ENCODE assay signal across 9 cellular contexts in the genomic region with DNA sequence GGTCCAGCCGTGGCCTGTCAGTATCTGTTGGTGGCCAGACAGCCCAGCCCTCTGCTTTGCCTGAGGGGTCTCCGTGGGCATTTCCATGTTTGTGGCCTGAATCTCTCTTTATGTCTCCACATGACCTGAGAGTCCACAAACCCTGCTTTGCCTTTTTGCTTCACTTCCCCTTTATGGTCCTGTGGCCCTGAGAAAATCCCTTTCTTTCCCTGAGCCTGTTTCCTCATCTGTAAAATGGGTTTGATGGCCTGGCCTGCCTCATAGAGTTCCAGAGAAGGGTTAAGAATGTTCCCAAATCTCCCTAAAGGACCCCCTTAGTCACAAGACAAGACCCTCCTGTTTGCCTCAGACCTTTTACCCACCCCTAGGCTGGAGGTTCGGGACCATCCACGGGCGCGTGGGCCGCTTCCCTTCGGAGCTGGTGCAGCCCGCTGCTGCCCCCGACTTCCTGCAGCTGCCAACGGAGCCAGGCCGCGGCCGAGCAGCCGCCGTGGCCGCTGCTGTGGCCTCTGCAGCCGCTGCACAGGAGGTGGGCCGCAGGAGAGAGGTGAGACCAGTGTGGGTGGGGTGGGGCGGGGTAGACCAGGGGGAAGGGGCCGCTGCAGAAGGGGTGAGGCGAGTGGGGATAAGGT. TPM values are rescaled to one million over a fixed set of nuclear protein-coding genes. Genes with fewer than 3 reads are reported as not detected.
DNase-seq lines count a peak whose midpoint lies in the region; ATAC-seq and TF ChIP-seq lines count a peak whose summit lies in the region.
"Had no signal": no experiment of that assay in that cellular context is flagged by ENCODE, and none has a peak within 500 bp of the region (broad histone marks: within the 10 kb centered on the region; RNA-seq: fewer than 3 reads in every experiment).

No MANE protein-coding gene starts in this region.

- DNase-seq in activated CD4-positive, alpha-beta T cell treated with anti-CD3 and anti-CD28 coated beads, Interleukin-2, amount 10 ng/mL, durations not matched to agents 7 days and 5 days: no peak
- no peak for DNase-seq in activated CD4-positive, alpha-beta T cell treated with anti-CD3 and anti-CD28 coated beads for 4 hours
- no peak for DNase-seq in OCI-LY7 (ENCODE audit: low spot score)
- peak; percentile 25 for DNase-seq in germinal center (ENCODE audit: low spot score)
- DNase-seq in testis: no peak
- DNase-seq in COR-L47 (lab: John Stamatoyannopoulos, UW): no peak
- no peak for DNase-seq in stimulated activated CD4-positive, alpha-beta T cell treated with anti-CD3 and anti-CD28 coated beads, Interleukin-15, amount 100 ng/mL, for 24 hours
- DNase-seq: SK-N-SH had no signal

- H3K4me1 ChIP-seq in OCI-LY7 (ENCODE audit: insufficient read depth, low read length, poor library complexity, severe bottlenecking): peaks cover 34% of the 10 kb centered on the region
- H3K4me1 ChIP-seq in testis: peaks cover 16% of the 10 kb centered on the region

- POLR2A ChIA-PET in activated CD4-positive, alpha-beta T cell treated with anti-CD3 and anti-CD28 coated beads, Interleukin-2, amount 10 ng/mL, durations not matched to agents 7 days and 5 days (lab: Charles Lee): interaction anchor here (1.0 kb wide), 1 partner anchor 14 kb away, joined by 3 read pairs; no protein-coding TSS in a partner anchor
- POLR2A ChIA-PET in OCI-LY7 (lab: Charles Lee): interaction anchor here (0.5 to 1.3 kb wide), 2 partner anchors 7 to 25 kb away, joined by 3 to 5 read pairs; a partner anchor contains a TSS

- no peaks in the 10 kb centered on the region for H3K9me3 Mint-ChIP-seq in activated CD4-positive, alpha-beta T cell treated with anti-CD3 and anti-CD28 coated beads, Interleukin-2, amount 10 ng/mL, durations not matched to agents 7 days and 5 days

- H3K36me3 ChIP-seq in OCI-LY7 (ENCODE audit: insufficient read depth, low read length): no peaks in the 10 kb centered on the region
- H3K36me3 ChIP-seq in testis (ENCODE audit: low read depth, missing control alignments): no peaks in the 10 kb centered on the region

- no peaks in the 10 kb centered on the region for H4K20me1 ChIP-seq in OCI-LY7 (ENCODE audit: insufficient read depth, low read length)

- no peaks in the 10 kb centered on the region for H3K27me3 Mint-ChIP-seq in activated CD4-positive, alpha-beta T cell treated with anti-CD3 and anti-CD28 coated beads, Interleukin-2, amount 10 ng/mL, durations not matched to agents 7 days and 5 days

- H3K4me3 ChIP-seq in OCI-LY7 (ENCODE audit: low read depth, low read length, poor library complexity, severe bottlenecking) (no peak overlapping the region), testis (peak overlapping the region; percentile 36 to 56)

- no peaks in the 10 kb centered on the region for H3K36me3 Mint-ChIP-seq in activated CD4-positive, alpha-beta T cell treated with anti-CD3 and anti-CD28 coated beads, Interleukin-2, amount 10 ng/mL, durations not matched to agents 7 days and 5 days (ENCODE audit: low read depth)

- CTCF ChIA-PET in activated CD4-positive, alpha-beta T cell treated with anti-CD3 and anti-CD28 coated beads, Interleukin-2, amount 10 ng/mL, durations not matched to agents 7 days and 5 days (lab: Charles Lee): interaction anchor here (1.1 kb wide), 1 partner anchor 36 kb away, joined by 3 read pairs; no protein-coding TSS in a partner anchor
- CTCF ChIA-PET in OCI-LY7 (lab: Charles Lee; ENCODE audit: unreplicated experiment): interaction anchor here (0.6 kb wide), 1 partner anchor 9 kb away, joined by 3 read pairs; no protein-coding TSS in a partner anchor

- no peaks in the 10 kb centered on the region for H3K9me2 ChIP-seq in OCI-LY7 (ENCODE audit: insufficient read depth, low read length)
- H3K9me2 ChIP-seq: SK-N-SH had no signal

- H3K9me3 ChIP-seq in OCI-LY7 (ENCODE audit: low read length): no peaks in the 10 kb centered on the region
- no peaks in the 10 kb centered on the region for H3K9me3 ChIP-seq in testis
- H3K9me3 ChIP-seq: SK-N-SH had no signal

- H2AFZ ChIP-seq in OCI-LY7 (ENCODE audit: low read length): peak overlapping the region; percentile 15; the same call in 1 of the 2 replicates

- peaks cover 18% of the 10 kb centered on the region for H3K4me1 Mint-ChIP-seq in activated CD4-positive, alpha-beta T cell treated with anti-CD3 and anti-CD28 coated beads, Interleukin-2, amount 10 ng/mL, durations not matched to agents 7 days and 5 days

- no peaks in the 10 kb centered on the region for H3K27me3 ChIP-seq in testis

- TF ChIP-seq CTCF in OCI-LY7 (conservative IDR thresholded peaks at IDR 0.05; ENCODE audit: low read length): no peak
- TF ChIP-seq CTCF in testis (IDR thresholded peaks at IDR 0.05): no peak

- peak overlapping the region; percentile 83 for H3K27ac Mint-ChIP-seq in activated CD4-positive, alpha-beta T cell treated with anti-CD3 and anti-CD28 coated beads, Interleukin-2, amount 10 ng/mL, durations not matched to agents 7 days and 5 days

- H3K79me2 ChIP-seq in OCI-LY7 (ENCODE audit: insufficient read depth, low read depth, low read length): no peaks in the 10 kb centered on the region

- no peak for TF ChIP-seq POLR2A in testis (IDR thresholded peaks at IDR 0.05)

- peak overlapping the region; percentile 65; the same call in 1 of the 2 replicates for H3K4me2 ChIP-seq in OCI-LY7 (ENCODE audit: low read length)
- H3K4me2 ChIP-seq: SK-N-SH had no signal

- WGBS in testis, 2 donors: 68 to 74% methylated on average over 12 to 22 of the region's 22 CpGs

- no peak overlapping the region for H3K4me3 Mint-ChIP-seq in activated CD4-positive, alpha-beta T cell treated with anti-CD3 and anti-CD28 coated beads, Interleukin-2, amount 10 ng/mL, durations not matched to agents 7 days and 5 days

- no peak for ATAC-seq in GM18870 (IDR thresholded peaks at IDR 0.05; ENCODE audit: unreplicated experiment)

- intact Hi-C loops in OCI-LY7 (cut with micrococcal nuclease; ENCODE audit: unreplicated experiment): loop anchor here (10.0 kb wide), 1 partner anchor 63 kb away; no protein-coding TSS in a partner anchor
- intact Hi-C loops in testis (cut with DNase I; ENCODE audit: low total_unique reads): no loop called here

- no peak overlapping the region for H3K27ac ChIP-seq in OCI-LY7 (ENCODE audit: low read depth, low read length, poor library complexity, severe bottlenecking)
- peak overlapping the region in 1 of 2 donors; percentile 14 for H3K27ac ChIP-seq in testis

- no TSS peak for BruUV-seq in OCI-LY7 (replicated peaks; lab: Mats Ljungman, UMichigan)

RNA-seq across cellular contexts. Expression of a gene that starts 26.2 kb away (rescaled TPM):
- 100 to 1,000 TPM in 1 of 2 experiments, 10 to 100 TPM in 1; 98.2 to 102 TPM for total RNA-seq in activated CD4-positive, alpha-beta T cell treated with anti-CD3 and anti-CD28 coated beads, Interleukin-2, amount 10 ng/mL, durations not matched to agents 7 days and 5 days
- total RNA-seq in OCI-LY7 (2014; rRNA removed; shearing (Covaris generic)): 99.3 and 100 TPM in 2 replicates
- 120 and 125 TPM in 2 replicates for total RNA-seq in OCI-LY7 (2022)
- 100 to 1,000 TPM; 213 to 253 TPM for total RNA-seq in testis
- 172 TPM for polyA plus RNA-seq in testis (ENCODE audit: insufficient read depth, low read depth, low replicate concordance)

RNA-seq across cellular contexts. Expression of a gene that starts 48.9 kb away (rescaled TPM):
- total RNA-seq in activated CD4-positive, alpha-beta T cell treated with anti-CD3 and anti-CD28 coated beads, Interleukin-2, amount 10 ng/mL, durations not matched to agents 7 days and 5 days: under 1 TPM; 0.23 to 0.35 TPM
- total RNA-seq in OCI-LY7 (2014; rRNA removed; shearing (Covaris generic)): 0.23 and 0.98 TPM in 2 replicates
- total RNA-seq in OCI-LY7 (2022) (1.4 and 2.0 TPM in 2 replicates), testis (10 to 100 TPM; 18.6 to 30.2 TPM)
- 21.7 TPM for polyA plus RNA-seq in testis (ENCODE audit: insufficient read depth, low read depth, low replicate concordance)

Comparison
In these comparisons a context has a peak if more than half of its experiments do, and no peak if none do; other contexts are left out.
1. RNA of a gene that starts 48.9 kb away (total RNA-seq): 18.6 to 30.2 TPM in testis; 0.23 to 2.0 TPM in OCI-LY7 and 0.23 to 0.35 TPM in activated CD4-positive, alpha-beta T cell treated with anti-CD3 and anti-CD28 coated beads, Interleukin-2, amount 10 ng/mL, durations not matched to agents 7 days and 5 days; every median in the first group is over 4 times any median in the second.